In genomic region chr15:34160735-34161134, GRCh38 we compare ENCODE assay signal across 19 cellular contexts. TPM values are rescaled to one million over a fixed set of nuclear protein-coding genes. Genes with fewer than 3 reads are reported as not detected.
DNase-seq lines count a peak whose midpoint lies in the region; ATAC-seq and TF ChIP-seq lines count a peak whose summit lies in the region.
"Had no signal": no experiment of that assay in that cellular context is flagged by ENCODE, and none has a peak within 500 bp of the region (broad histone marks: within the 10 kb centered on the region; RNA-seq: fewer than 3 reads in every experiment).

No MANE protein-coding gene starts in this region.

- no peak overlapping the region for H3K18ac ChIP-seq in mesendoderm (ENCODE audit: low read length)

- H3K36me3 ChIP-seq in PC-3 (ENCODE audit: low read depth, low read length) = peaks cover 95% of the 10 kb centered on the region
- no peaks in the 10 kb centered on the region for H3K36me3 ChIP-seq in mesendoderm (ENCODE audit: control insufficient read depth, insufficient read depth, low read length)
- H3K36me3 ChIP-seq in adrenal gland (replicated peaks in 1 of 2) = no peaks in the 10 kb centered on the region

- H3K27me3 ChIP-seq in PC-3 (ENCODE audit: low read length) = no peaks in the 10 kb centered on the region
- no peaks in the 10 kb centered on the region for H3K27me3 ChIP-seq in mesendoderm (ENCODE audit: insufficient read depth, low read length, poor library complexity)
- H3K27me3 ChIP-seq in adrenal gland = no peaks in the 10 kb centered on the region

- H3K9ac ChIP-seq in PC-3 (ENCODE audit: low read length) (no peak overlapping the region), mesendoderm (ENCODE audit: low read length) (no peak overlapping the region)

- no peak overlapping the region for H2BK5ac ChIP-seq in mesendoderm (ENCODE audit: low read length)

- CTCF ChIA-PET in PC-3 (lab: Charles Lee) = no interaction called here

- H3K4me3 Mint-ChIP-seq in endothelial cell (ENCODE audit: unreplicated experiment) = peak overlapping the region; percentile 78

- H3K4me1 Mint-ChIP-seq in endothelial cell (ENCODE audit: unreplicated experiment) = no peaks in the 10 kb centered on the region

- no peaks in the 10 kb centered on the region for H3F3A ChIP-seq in PC-3 (ENCODE audit: low read length, unreplicated experiment)

- H4K8ac ChIP-seq in mesendoderm (ENCODE audit: low read depth, low read length) = no peak overlapping the region

- no TSS peak for BruUV-seq in PC-3 (replicated peaks; lab: Mats Ljungman, UMichigan)

- TF ChIP-seq POLR2A in adrenal gland (IDR thresholded peaks at IDR 0.05) = no peak

- H3K79me2 ChIP-seq in PC-3 (ENCODE audit: low read length) = peaks cover 18% of the 10 kb centered on the region
- H3K79me2 ChIP-seq in mesendoderm (ENCODE audit: control insufficient read depth, insufficient read depth, low read length) = peaks cover 2% of the 10 kb centered on the region

- H4K5ac ChIP-seq in mesendoderm (ENCODE audit: low read length) = no peak overlapping the region

- intact Hi-C loops in PC-3 (cut with micrococcal nuclease) (no loop called here), adrenal gland (cut with DNase I) (no loop called here)

- no peak overlapping the region for H3K56ac ChIP-seq in mesendoderm (ENCODE audit: low read length)

- H3K27me3 Mint-ChIP-seq in endothelial cell (ENCODE audit: unreplicated experiment) = peaks cover 4% of the 10 kb centered on the region

- no peaks in the 10 kb centered on the region for H3K9me2 ChIP-seq in PC-3 (replicated peaks; ENCODE audit: low read length)

- no peak overlapping the region for H2BK15ac ChIP-seq in mesendoderm (replicated peaks; ENCODE audit: low read depth)

- no peak for ATAC-seq in PC-3
- no peak for ATAC-seq in HG02981 (IDR thresholded peaks at IDR 0.05; ENCODE audit: unreplicated experiment)
- no peak for ATAC-seq in HG03039 (IDR thresholded peaks at IDR 0.05; ENCODE audit: unreplicated experiment)
- ATAC-seq: K562, SK-N-SH treated with all-trans-retinoic acid at 6 μM for 48 hours had no signal

- no peak overlapping the region for H2BK120ac ChIP-seq in mesendoderm (ENCODE audit: low read depth, low read length)

- H3K27ac ChIP-seq in PC-3 (ENCODE audit: low read length) (no peak overlapping the region), mesendoderm (ENCODE audit: low read depth, low read length) (no peak overlapping the region), adrenal gland (no peak overlapping the region)
- H3K27ac ChIP-seq: C4-2B had no signal

- DNase-seq in PC-3 = no peak
- no peak for DNase-seq in endothelial cell (ENCODE audit: low spot score)
- DNase-seq in mesendoderm = peak; percentile 17
- DNase-seq in NK-92 (lab: John Stamatoyannopoulos, UW; ENCODE audit: unreplicated experiment) = no peak
- DNase-seq in adrenal gland = no peak
- DNase-seq: ACHN; DND-41; NCI-H1092 treated with DMSO at 0.1 percent for 48 hours; NCI-H146; NCI-H2029 treated with DMSO at 0.1 percent for 48 hours; NK-92 treated with Interleukin-12 subunit alpha and Interleukin-12 subunit beta, amount 100 ng/mL, for 24 hours; RPMI8226; SHP77 treated with DMSO at 0.1 percent for 48 hours had no signal

- no peak overlapping the region for H2AFZ ChIP-seq in PC-3 (ENCODE audit: low read length)

- no peaks in the 10 kb centered on the region for H4K20me1 ChIP-seq in PC-3 (ENCODE audit: low read length)

- no peak overlapping the region for H3K23ac ChIP-seq in mesendoderm (ENCODE audit: low read length)

- peak overlapping the region; percentile 26; the same call in 1 of the 2 replicates for H3K4me3 ChIP-seq in PC-3 (ENCODE audit: low read length)
- no peak overlapping the region for H3K4me3 ChIP-seq in mesendoderm (ENCODE audit: low read length)
- H3K4me3 ChIP-seq in adrenal gland = no peak overlapping the region
- H3K4me3 ChIP-seq: HAP-1, K562 had no signal

- H3K4ac ChIP-seq in mesendoderm (ENCODE audit: low read depth, low read length) = no peak overlapping the region

- no CpG with 5 or more reads among the region's 5 CpGs for WGBS in mesendoderm (ENCODE audit: extremely low coverage, insufficient coverage, low lambda C conversion rate)
- 95 to 98% (median 97%) methylated on average over 5 of the region's 5 CpGs for WGBS in adrenal gland, 4 donors

- H3K4me1 ChIP-seq in PC-3 (ENCODE audit: insufficient read depth, low read length) = no peaks in the 10 kb centered on the region
- H3K4me1 ChIP-seq in mesendoderm (ENCODE audit: control insufficient read depth, low read depth, low read length) = no peaks in the 10 kb centered on the region
- no peaks in the 10 kb centered on the region for H3K4me1 ChIP-seq in adrenal gland (replicated peaks in 1 of 2)
- H3K4me1 ChIP-seq: HAP-1 had no signal

- no peak for TF ChIP-seq CTCF in PC-3 (conservative IDR thresholded peaks at IDR 0.05; ENCODE audit: low read depth, low read length)
- no peak for TF ChIP-seq CTCF in endothelial cell (IDR thresholded peaks at IDR 0.05; ENCODE audit: unreplicated experiment)
- TF ChIP-seq CTCF in adrenal gland (IDR thresholded peaks at IDR 0.05) = no peak

- H3K79me1 ChIP-seq in mesendoderm (ENCODE audit: low read length) = no peaks in the 10 kb centered on the region

- peaks cover 73% of the 10 kb centered on the region for H3K36me3 Mint-ChIP-seq in endothelial cell (ENCODE audit: low read depth, unreplicated experiment)

- H3K9me3 Mint-ChIP-seq in endothelial cell (ENCODE audit: unreplicated experiment) = peaks cover 15% of the 10 kb centered on the region

- H3K9me3 ChIP-seq in PC-3 (ENCODE audit: low read length) (peaks cover 46% of the 10 kb centered on the region), adrenal gland (replicated peaks in 1 of 3) (no peaks in the 10 kb centered on the region)

- POLR2A ChIA-PET in PC-3 (lab: Charles Lee; ENCODE audit: unreplicated experiment) = no interaction called here

- H2AK5ac ChIP-seq in mesendoderm (ENCODE audit: low read length) = no peak overlapping the region

- H3K4me2 ChIP-seq in PC-3 (ENCODE audit: low read length) = no peak overlapping the region
- no peak overlapping the region for H3K4me2 ChIP-seq in mesendoderm (ENCODE audit: low read length)

- no peak overlapping the region for H3K27ac Mint-ChIP-seq in endothelial cell (ENCODE audit: unreplicated experiment)

RNA-seq across cellular contexts. Expression of gene KATNBL1, which starts 49.2 kb away (rescaled TPM):
- total RNA-seq in PC-3 (2014; rRNA removed) (51.6 and 57.6 TPM in 2 replicates), endothelial cell (ENCODE audit: unreplicated experiment) (55.1 TPM), adrenal gland (10 to 100 TPM; 10.3 to 55.7 (median 25.7) TPM)
- polyA plus RNA-seq in mesendoderm (2013, experiment 1 of 2) = 14.6 TPM
- 14.2 TPM for polyA plus RNA-seq in mesendoderm (2013, experiment 2 of 2)
- 10 to 100 TPM; 16.1 to 23.6 (median 19.7) TPM for polyA plus RNA-seq in adrenal gland

RNA-seq across cellular contexts. Expression of gene PGBD4, which starts 58.9 kb away (rescaled TPM):
- 1.2 and 2.6 TPM in 2 replicates for total RNA-seq in PC-3 (2014; rRNA removed)
- total RNA-seq in endothelial cell (ENCODE audit: unreplicated experiment) = 1.2 TPM
- polyA plus RNA-seq in mesendoderm (2013, experiment 1 of 2) = 0.49 TPM
- polyA plus RNA-seq in mesendoderm (2013, experiment 2 of 2) = 0.46 TPM
- 1 to 10 TPM in 6 of 8 donors, under 1 TPM in 2; 0.30 to 2.0 (median 1.4) TPM for total RNA-seq in adrenal gland
- polyA plus RNA-seq in adrenal gland = 1 to 10 TPM in 2 of 3 donors, under 1 TPM in 1; 0.40 to 1.8 (median 1.1) TPM

RNA-seq across cellular contexts. Expression of gene EMC7, which starts 59.1 kb away (rescaled TPM):
- total RNA-seq in PC-3 (2014; rRNA removed) (50.3 and 66.0 TPM in 2 replicates), endothelial cell (ENCODE audit: unreplicated experiment) (41.8 TPM), adrenal gland (100 to 1,000 TPM in 3 of 8 donors, 10 to 100 TPM in 5; 62.4 to 127 (median 83.0) TPM)
- 58.7 TPM for polyA plus RNA-seq in mesendoderm (2013, experiment 1 of 2)
- 56.7 TPM for polyA plus RNA-seq in mesendoderm (2013, experiment 2 of 2)
- polyA plus RNA-seq in adrenal gland = 100 to 1,000 TPM in 2 of 3 donors, 10 to 100 TPM in 1; 36.4 to 268 (median 128) TPM
